ENCODE assay signal across 20 cellular contexts in genomic region chr2:64930159-64930558, GRCh38.
"Had no signal": no experiment of that assay in that cellular context is flagged by ENCODE, and none has a peak within 500 bp of the region (broad histone marks: within the 10 kb centered on the region; RNA-seq: fewer than 3 reads in every experiment).

No MANE protein-coding gene starts in this region.

- H3K27me3 Mint-ChIP-seq: activated naive CD8-positive, alpha-beta T cell treated with anti-CD3 and anti-CD28 coated beads for 36 hours had no signal

- FAIRE-seq: endothelial cell of umbilical vein had no signal

- H3K4me3 ChIP-seq: cardiac muscle cell, esophagus muscularis mucosa, psoas muscle, suprapubic skin had no signal

- H3K4me1 Mint-ChIP-seq: activated T-helper 17 cell treated with anti-CD3 and anti-CD28 coated beads, Interleukin-2, amount 50 U/mL, for 72 hours; neural crest cell; WTC11 had no signal

- H3K36me3 ChIP-seq: cardiac muscle cell, esophagus muscularis mucosa, suprapubic skin had no signal

- H3K9me3 ChIP-seq: esophagus muscularis mucosa, psoas muscle, suprapubic skin had no signal

- H3K4me1 ChIP-seq: esophagus muscularis mucosa, suprapubic skin had no signal

- H3K27ac ChIP-seq: cardiac muscle cell, esophagus muscularis mucosa, psoas muscle, suprapubic skin had no signal

- H3K27ac Mint-ChIP-seq: activated CD8-positive, alpha-beta T cell treated with anti-CD3 and anti-CD28 coated beads for 36 hours; activated naive CD8-positive, alpha-beta T cell treated with anti-CD3 and anti-CD28 coated beads for 36 hours; activated T-helper 17 cell treated with anti-CD3 and anti-CD28 coated beads, Interleukin-2, amount 50 U/mL, for 72 hours; stimulated activated naive CD8-positive, alpha-beta T cell treated with anti-CD3 and anti-CD28 coated beads, Interleukin-15, amount 100 ng/mL, for 72 hours; WTC11 had no signal

- H3K27me3 ChIP-seq: esophagus muscularis mucosa, suprapubic skin had no signal

- H3K4me3 Mint-ChIP-seq: activated CD8-positive, alpha-beta T cell treated with anti-CD3 and anti-CD28 coated beads for 36 hours; activated naive CD8-positive, alpha-beta T cell treated with anti-CD3 and anti-CD28 coated beads for 36 hours; activated T-helper 17 cell treated with anti-CD3 and anti-CD28 coated beads, Interleukin-2, amount 50 U/mL, for 72 hours; neural crest cell; stimulated activated naive CD8-positive, alpha-beta T cell treated with anti-CD3 and anti-CD28 coated beads, Interleukin-15, amount 100 ng/mL, for 72 hours; WTC11 had no signal

- ATAC-seq: activated CD8-positive, alpha-beta T cell treated with anti-CD3 and anti-CD28 coated beads for 36 hours; activated T-helper 17 cell treated with anti-CD3 and anti-CD28 coated beads, Interleukin-2, amount 50 U/mL, for 72 hours; left ventricle myocardium superior; psoas muscle; right cardiac atrium; stimulated activated naive CD8-positive, alpha-beta T cell treated with anti-CD3 and anti-CD28 coated beads, Interleukin-15, amount 100 ng/mL, for 72 hours; WTC11 had no signal

- H3K9me3 Mint-ChIP-seq: activated T-helper 17 cell treated with anti-CD3 and anti-CD28 coated beads, Interleukin-2, amount 50 U/mL, for 72 hours had no signal

- DNase-seq: activated CD4-positive, alpha-beta T cell treated with anti-CD3 and anti-CD28 coated beads for 48 hours; activated CD8-positive, alpha-beta T cell treated with anti-CD3 and anti-CD28 coated beads for 36 hours; activated naive CD4-positive, alpha-beta T cell; activated naive CD8-positive, alpha-beta T cell treated with anti-CD3 and anti-CD28 coated beads for 36 hours; activated T-cell treated with anti-CD3 and anti-CD28 coated beads, Interleukin-2, amount 50 U/mL, for 1 hour; amniotic stem cell; dermis blood vessel endothelial cell; effector memory CD4-positive, alpha-beta T cell; left ventricle myocardium superior; psoas muscle; right cardiac atrium; stimulated activated naive CD8-positive, alpha-beta T cell treated with anti-CD3 and anti-CD28 coated beads, Interleukin-15, amount 100 ng/mL, for 72 hours; trophoblast cell had no signal
